Comparison of ENCODE assay signal across 11 cellular contexts in genomic region chr9:113131689-113132151, GRCh38. TPM values are rescaled to one million over a fixed set of nuclear protein-coding genes. Genes with fewer than 3 reads are reported as not detected.
A peak's percentile ranks its signal among the peaks of the same experiment; 100 is the strongest.
DNase-seq lines count a peak whose midpoint lies in the region; ATAC-seq and TF ChIP-seq lines count a peak whose summit lies in the region.
"Had no signal": no experiment of that assay in that cellular context is flagged by ENCODE, and none has a peak within 500 bp of the region (broad histone marks: within the 10 kb centered on the region; RNA-seq: fewer than 3 reads in every experiment).

No MANE protein-coding gene starts in this region.

- H3K36me3 Mint-ChIP-seq in activated naive CD4-positive, alpha-beta T cell treated with anti-CD3 and anti-CD28 coated beads, Interleukin-2, amount 10 ng/mL, durations not matched to agents 7 days and 5 days = no peaks in the 10 kb centered on the region
- H3K36me3 Mint-ChIP-seq in type B pancreatic cell = no peaks in the 10 kb centered on the region
- H3K36me3 Mint-ChIP-seq: IgD-negative memory B cell had no signal

- H3K4me1 Mint-ChIP-seq in activated naive CD4-positive, alpha-beta T cell treated with anti-CD3 and anti-CD28 coated beads, Interleukin-2, amount 10 ng/mL, durations not matched to agents 7 days and 5 days = no peaks in the 10 kb centered on the region
- no peaks in the 10 kb centered on the region for H3K4me1 Mint-ChIP-seq in type B pancreatic cell (ENCODE audit: unreplicated experiment)

- H3K4me3 Mint-ChIP-seq in activated naive CD4-positive, alpha-beta T cell treated with anti-CD3 and anti-CD28 coated beads, Interleukin-2, amount 10 ng/mL, durations not matched to agents 7 days and 5 days = no peak overlapping the region
- H3K4me3 Mint-ChIP-seq in type B pancreatic cell = no peak overlapping the region
- H3K4me3 Mint-ChIP-seq: IgD-negative memory B cell had no signal

- CTCF ChIA-PET in activated naive CD4-positive, alpha-beta T cell treated with anti-CD3 and anti-CD28 coated beads, Interleukin-2, amount 10 ng/mL, durations not matched to agents 7 days and 5 days (lab: Charles Lee) = no interaction called here

- no peak overlapping the region for H3K27ac Mint-ChIP-seq in activated naive CD4-positive, alpha-beta T cell treated with anti-CD3 and anti-CD28 coated beads, Interleukin-2, amount 10 ng/mL, durations not matched to agents 7 days and 5 days
- no peak overlapping the region for H3K27ac Mint-ChIP-seq in type B pancreatic cell
- H3K27ac Mint-ChIP-seq: IgD-negative memory B cell had no signal

- ATAC-seq in GM18868 (IDR thresholded peaks at IDR 0.05; ENCODE audit: unreplicated experiment) (no peak), GM18498 (IDR thresholded peaks at IDR 0.05; ENCODE audit: unreplicated experiment) (no peak)

- no peaks in the 10 kb centered on the region for H3K9me3 ChIP-seq in SK-N-MC (ENCODE audit: low read depth, low read length)

- H3K4me3 ChIP-seq in SK-N-MC (no peak overlapping the region), fibroblast of villous mesenchyme (ENCODE audit: low read depth, low read length) (no peak overlapping the region)

- H3K9me3 Mint-ChIP-seq in activated naive CD4-positive, alpha-beta T cell treated with anti-CD3 and anti-CD28 coated beads, Interleukin-2, amount 10 ng/mL, durations not matched to agents 7 days and 5 days = no peaks in the 10 kb centered on the region
- no peaks in the 10 kb centered on the region for H3K9me3 Mint-ChIP-seq in type B pancreatic cell

- no peak overlapping the region for H3K27ac ChIP-seq in SK-N-MC

- TF ChIP-seq CTCF in fibroblast of villous mesenchyme (IDR thresholded peaks at IDR 0.05; ENCODE audit: insufficient read depth, low read depth, low read length) (no peak), type B pancreatic cell (conservative IDR thresholded peaks at IDR 0.05) (no peak)

- peak; percentile 46 for DNase-seq in activated naive CD4-positive, alpha-beta T cell treated with anti-CD3 and anti-CD28 coated beads, Interleukin-2, amount 10 ng/mL, durations not matched to agents 7 days and 5 days
- DNase-seq in activated naive CD4-positive, alpha-beta T cell treated with Interleukin-2 at 50 U/mL for 16 hours = no peak
- DNase-seq in SK-N-MC (ENCODE audit: low read depth, low spot score) = peak; percentile 18
- DNase-seq in fibroblast of villous mesenchyme (ENCODE audit: low read depth) = peak; percentile 32
- peak; percentile 75 for DNase-seq in superior temporal gyrus (ENCODE audit: extremely low spot score)
- no peak for DNase-seq in type B pancreatic cell (ENCODE audit: extremely low spot score, unreplicated experiment)
- DNase-seq: AML-193, NCI-H82 had no signal

- no peaks in the 10 kb centered on the region for H3K36me3 ChIP-seq in SK-N-MC (ENCODE audit: insufficient read depth, low read length)

- H3K9ac ChIP-seq in SK-N-MC (ENCODE audit: insufficient read length) = no peak overlapping the region

- H3K27me3 Mint-ChIP-seq in activated naive CD4-positive, alpha-beta T cell treated with anti-CD3 and anti-CD28 coated beads, Interleukin-2, amount 10 ng/mL, durations not matched to agents 7 days and 5 days = peaks cover 18% of the 10 kb centered on the region
- H3K27me3 Mint-ChIP-seq in type B pancreatic cell = peaks cover 33% of the 10 kb centered on the region

RNA-seq across cellular contexts. Expression of gene SLC31A2, which starts 19.1 kb away (rescaled TPM):
- total RNA-seq in fibroblast of villous mesenchyme = 11.6 and 23.3 TPM in 2 replicates
- total RNA-seq in type B pancreatic cell (ENCODE audit: low replicate concordance) = 7.6 and 10.7 TPM in 2 replicates

Comparison
In these comparisons a context has a peak if more than half of its experiments do, and no peak if none do; other contexts are left out.
1. DNase-seq: peak in activated naive CD4-positive, alpha-beta T cell treated with anti-CD3 and anti-CD28 coated beads, Interleukin-2, amount 10 ng/mL, durations not matched to agents 7 days and 5 days (single experiment), SK-N-MC (single experiment), fibroblast of villous mesenchyme (single experiment) and superior temporal gyrus (single experiment); none in activated naive CD4-positive, alpha-beta T cell treated with Interleukin-2 at 50 U/mL for 16 hours (single experiment) and type B pancreatic cell (single experiment).